8 cellular contexts compared by ENCODE assay signal in the genomic region with DNA sequence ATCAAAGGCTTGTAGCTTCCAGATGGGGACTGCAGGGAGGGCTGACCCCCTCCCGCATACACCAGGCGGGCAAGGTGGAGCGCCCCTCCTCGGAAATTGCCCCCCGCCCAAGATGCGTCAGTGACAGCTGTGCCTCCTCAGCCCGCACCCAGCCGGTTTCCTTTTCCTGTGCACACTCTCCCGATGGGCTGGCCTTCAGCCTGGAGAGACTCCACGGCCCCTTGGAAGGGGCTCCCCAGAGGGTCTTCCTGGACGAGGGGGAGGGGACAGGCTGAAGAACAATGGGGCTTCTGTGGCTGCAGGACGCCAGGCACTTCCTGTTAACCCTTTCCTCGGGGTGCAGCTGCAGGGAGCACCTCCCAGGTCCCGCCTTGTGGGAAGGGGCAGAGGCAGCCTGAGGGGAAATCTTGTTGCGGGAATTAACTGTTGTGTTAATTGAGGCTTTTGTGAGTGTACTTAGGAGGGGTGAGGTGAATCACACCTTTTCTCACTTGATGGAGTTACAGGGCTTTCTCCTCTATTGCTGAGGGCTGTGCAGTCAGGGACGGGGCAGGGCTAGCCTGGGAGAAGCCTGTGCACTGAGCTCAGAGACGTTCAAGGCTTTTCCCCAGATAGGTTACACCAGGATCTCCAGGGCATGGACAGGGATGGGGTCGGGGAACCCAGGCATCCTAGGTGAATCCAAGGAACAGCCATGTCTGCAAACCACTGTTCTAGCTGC. TPM values are rescaled to one million over a fixed set of nuclear protein-coding genes. Genes with fewer than 3 reads are reported as not detected.
DNase-seq lines count a peak whose midpoint lies in the region; ATAC-seq, FAIRE-seq and TF ChIP-seq lines count a peak whose summit lies in the region.

No MANE protein-coding gene starts in this region.

- CTCF ChIA-PET in HepG2 (lab: Yijun Ruan, JAX; ENCODE audit: low intra/inter-chr PET ratio, low total read pairs): no interaction called here

- H3K4me1 ChIP-seq in HepG2 (ENCODE audit: insufficient read depth, low read length) (peaks cover 68% of the 10 kb centered on the region), stomach (peaks cover 62 to 90% (median 86%) of the 10 kb centered on the region in 4 donors)

- DNase-seq in DMS153 (lab: John Stamatoyannopoulos, UW) (peak; percentile 68), MV-4-11 (lab: John Stamatoyannopoulos, UW) (peak; percentile 53), T-helper 9 cell (peak; percentile 45), coronary artery (ENCODE audit: low spot score) (peak; percentile 84), HepG2 (ENCODE audit: low spot score) (peak; percentile 89), stomach (peak; percentile 47), putamen (ENCODE audit: low spot score) (no peak)

- H3K9me3 ChIP-seq in HepG2 (ENCODE audit: low read length) (no peaks in the 10 kb centered on the region), stomach (no peaks in the 10 kb centered on the region)

- in situ Hi-C loops in HepG2 (cut with HindIII; ENCODE audit: extremely low pct_ligation_motif_present, low pct_unique_long_range_greater_than_20kb): no loop called here

- no peaks in the 10 kb centered on the region for H3K79me2 ChIP-seq in HepG2 (ENCODE audit: insufficient read depth, low read length)

- H3K4me3 ChIP-seq in coronary artery (peak overlapping the region; percentile 65), HepG2 (replicated peaks in 1 of 3; ENCODE audit: insufficient read depth in 1 of 3, low read depth in 2 of 3, low read length in 3 of 3) (peak overlapping the region; percentile 63 to 81 (median 64)), stomach (peak overlapping the region; percentile 33 to 45 (median 40))

- peak overlapping the region; percentile 95 to 98 for H3K27ac ChIP-seq in coronary artery
- peak overlapping the region; percentile 99 for H3K27ac ChIP-seq in HepG2 (ENCODE audit: extremely low read length, insufficient read depth, low read length)
- peak overlapping the region; percentile 94 to 98 (median 96) for H3K27ac ChIP-seq in stomach

- FAIRE-seq in HepG2 (lab: Jason Lieb, UNC): peak; percentile 84

- no TSS peak for BruUV-seq in HepG2 (replicated peaks; lab: Mats Ljungman, UMichigan)

- no peaks in the 10 kb centered on the region for H3K36me3 ChIP-seq in HepG2 (replicated peaks in 1 of 2; ENCODE audit: control insufficient read depth in 1 of 2, insufficient read depth in 2 of 2, low read length in 2 of 2)
- no peaks in the 10 kb centered on the region for H3K36me3 ChIP-seq in stomach

- peak in 1 of 2 experiments; percentile 87; a peak in 3 of 4 replicates for TF ChIP-seq EP300 in HepG2 (IDR thresholded peaks at IDR 0.05; ENCODE audit: low read depth in 2 of 2, low read length in 2 of 2)
- peak; percentile 85 for TF ChIP-seq EP300 in HepG2 (CRISPR knock-in tag; IDR thresholded peaks at IDR 0.05; ENCODE audit: borderline replicate concordance)
- TF ChIP-seq EP300 in stomach (IDR thresholded peaks at IDR 0.05): no peak

- TF ChIP-seq RAD21 in HepG2 (CRISPR knock-in tag; IDR thresholded peaks at IDR 0.05): no peak

- peak overlapping the region; percentile 46 for H2AFZ ChIP-seq in HepG2 (ENCODE audit: low read length)

- peak; percentile 6 for ATAC-seq in HepG2
- no peak for ATAC-seq in HG03108 (IDR thresholded peaks at IDR 0.05; ENCODE audit: unreplicated experiment)

- POLR2A ChIA-PET in HepG2 (lab: Yijun Ruan, JAX): interaction anchor here (1.0 to 10.2 kb wide), 13 partner anchors 10 to 682 kb away, joined by 3 to 108 read pairs (median 5); a partner anchor contains a TSS

- peak overlapping the region; percentile 100 for H3K4me2 ChIP-seq in HepG2 (ENCODE audit: low read depth, low read length)

- intact Hi-C loops in HepG2 (cut with micrococcal nuclease; ENCODE audit: unreplicated experiment) (no loop called here), stomach (cut with DNase I; ENCODE audit: low total_unique reads) (no loop called here)

- TF ChIP-seq POLR2A in HepG2 (IDR thresholded peaks at IDR 0.05; ENCODE audit: insufficient read depth in 1 of 2, low read depth in 2 of 2, low read length in 2 of 2) (peak in 1 of 2 experiments; percentile 75; a peak in 2 of 4 replicates), stomach (IDR thresholded peaks at IDR 0.05) (no peak)

- TF ChIP-seq CTCF in coronary artery (IDR thresholded peaks at IDR 0.05) (no peak), HepG2 (CRISPR knock-in tag; IDR thresholded peaks at IDR 0.05) (peak; percentile 26; the same call in 1 of the 2 replicates), stomach (IDR thresholded peaks at IDR 0.05) (no peak)

- H4K20me1 ChIP-seq in HepG2 (ENCODE audit: insufficient read depth, low read length): no peaks in the 10 kb centered on the region

- WGBS in HepG2 (ENCODE audit: low lambda C conversion rate): 0% methylated on average over 3 of the region's 18 CpGs
- 3 to 18% (median 9%) methylated on average over 10 to 18 of the region's 18 CpGs for WGBS in stomach, 5 donors

- H3K9ac ChIP-seq in HepG2 (ENCODE audit: insufficient read depth, low read depth, low read length): peak overlapping the region; percentile 97

- H3K27me3 ChIP-seq in HepG2 (ENCODE audit: control insufficient read depth in 1 of 2, insufficient read depth in 2 of 2, low read length in 2 of 2) (no peaks in the 10 kb centered on the region), stomach (no peaks in the 10 kb centered on the region)

RNA-seq across cellular contexts. Expression of a gene that starts 14.3 kb away (rescaled TPM):
- total RNA-seq in HepG2 (2016; rRNA removed; fragmentation: Illumina TruSeq; extraction: Trizol): 10.0 and 14.3 TPM in 2 replicates
- 5.0 and 5.9 TPM in 2 replicates for total RNA-seq in HepG2 (2016; cell fraction: cytosol; rRNA removed; fragmentation: Illumina TruSeq; extraction: Trizol; ENCODE audit: low read depth)
- total RNA-seq in HepG2 (2016; cell fraction: insoluble cytoplasmic fraction; rRNA removed; fragmentation: Illumina TruSeq; extraction: Trizol): 8.1 and 16.1 TPM in 2 replicates
- total RNA-seq in HepG2 (2016; cell fraction: membrane; rRNA removed; fragmentation: Illumina TruSeq; extraction: Trizol): 10.0 and 11.1 TPM in 2 replicates
- 12.6 and 13.6 TPM in 2 replicates for total RNA-seq in HepG2 (2016; cell fraction: nucleus; rRNA removed; fragmentation: Illumina TruSeq; extraction: Trizol)
- polyA plus RNA-seq in HepG2 (2011; rRNA removed): 10.1 and 12.9 TPM in 2 replicates
- polyA plus RNA-seq in HepG2 (2011; cell fraction: cytosol; rRNA removed): 14.4 and 15.3 TPM in 2 replicates
- 84.6 and 97.2 TPM in 2 replicates for polyA plus RNA-seq in HepG2 (2011; cell fraction: nucleus; rRNA removed)
- 20.1 and 25.8 TPM in 2 replicates for polyA plus RNA-seq in HepG2 (2012)
- 5.5 and 5.8 TPM in 2 replicates for polyA plus RNA-seq in HepG2 (2016; cell fraction: cytosol; fragmentation: Illumina TruSeq; extraction: Trizol; ENCODE audit: low read depth)
- 17.5 and 22.6 TPM in 2 replicates for polyA plus RNA-seq in HepG2 (2016; cell fraction: insoluble cytoplasmic fraction; fragmentation: Illumina TruSeq; extraction: Trizol; ENCODE audit: low read depth)
- polyA plus RNA-seq in HepG2 (2016; cell fraction: membrane; fragmentation: Illumina TruSeq; extraction: Trizol; ENCODE audit: low read depth): 9.7 and 9.8 TPM in 2 replicates
- polyA plus RNA-seq in HepG2 (2016; cell fraction: nucleus; fragmentation: Illumina TruSeq; extraction: Trizol; ENCODE audit: insufficient read depth, low read depth): 39.1 and 40.8 TPM in 2 replicates
- 8.1 and 9.7 TPM in 2 replicates for polyA minus RNA-seq in HepG2 (2011; rRNA and poly(A)+ RNA removed; ENCODE audit: low replicate concordance)
- polyA minus RNA-seq in HepG2 (2011; cell fraction: cytosol; rRNA and poly(A)+ RNA removed): 7.0 and 7.3 TPM in 2 replicates
- 9.7 and 9.9 TPM in 2 replicates for polyA minus RNA-seq in HepG2 (2011; cell fraction: nucleus; rRNA and poly(A)+ RNA removed)
- 100 to 1,000 TPM in 3 of 5 donors, 10 to 100 TPM in 2; 32.3 to 421 (median 150) TPM for total RNA-seq in stomach
- polyA plus RNA-seq in stomach: 10 to 100 TPM; 64.3 to 87.2 (median 64.6) TPM

RNA-seq across cellular contexts. Expression of a gene that starts 14.4 kb away (rescaled TPM):
- 36.8 and 47.9 TPM in 2 replicates for total RNA-seq in HepG2 (2016; rRNA removed; fragmentation: Illumina TruSeq; extraction: Trizol)
- total RNA-seq in HepG2 (2016; cell fraction: cytosol; rRNA removed; fragmentation: Illumina TruSeq; extraction: Trizol; ENCODE audit: low read depth): 56.0 and 67.5 TPM in 2 replicates
- 33.4 and 50.3 TPM in 2 replicates for total RNA-seq in HepG2 (2016; cell fraction: insoluble cytoplasmic fraction; rRNA removed; fragmentation: Illumina TruSeq; extraction: Trizol)
- total RNA-seq in HepG2 (2016; cell fraction: membrane; rRNA removed; fragmentation: Illumina TruSeq; extraction: Trizol): 78.5 and 90.1 TPM in 2 replicates
- 27.2 and 35.2 TPM in 2 replicates for total RNA-seq in HepG2 (2016; cell fraction: nucleus; rRNA removed; fragmentation: Illumina TruSeq; extraction: Trizol)
- 66.4 and 85.5 TPM in 2 replicates for polyA plus RNA-seq in HepG2 (2011; rRNA removed)
- polyA plus RNA-seq in HepG2 (2011; cell fraction: cytosol; rRNA removed): 58.0 and 78.9 TPM in 2 replicates
- polyA plus RNA-seq in HepG2 (2011; cell fraction: nucleus; rRNA removed): 198 and 219 TPM in 2 replicates
- 28.8 and 43.3 TPM in 2 replicates for polyA plus RNA-seq in HepG2 (2012)
- 79.7 and 89.7 TPM in 2 replicates for polyA plus RNA-seq in HepG2 (2016; cell fraction: cytosol; fragmentation: Illumina TruSeq; extraction: Trizol; ENCODE audit: low read depth)
- 39.4 and 44.9 TPM in 2 replicates for polyA plus RNA-seq in HepG2 (2016; cell fraction: insoluble cytoplasmic fraction; fragmentation: Illumina TruSeq; extraction: Trizol; ENCODE audit: low read depth)
- 85.7 and 88.6 TPM in 2 replicates for polyA plus RNA-seq in HepG2 (2016; cell fraction: membrane; fragmentation: Illumina TruSeq; extraction: Trizol; ENCODE audit: low read depth)
- 76.5 and 85.3 TPM in 2 replicates for polyA plus RNA-seq in HepG2 (2016; cell fraction: nucleus; fragmentation: Illumina TruSeq; extraction: Trizol; ENCODE audit: insufficient read depth, low read depth)
- polyA minus RNA-seq in HepG2 (2011; rRNA and poly(A)+ RNA removed; ENCODE audit: low replicate concordance): 37.6 and 153 TPM in 2 replicates
- 11.9 and 14.2 TPM in 2 replicates for polyA minus RNA-seq in HepG2 (2011; cell fraction: cytosol; rRNA and poly(A)+ RNA removed)
- 10.3 and 12.1 TPM in 2 replicates for polyA minus RNA-seq in HepG2 (2011; cell fraction: nucleus; rRNA and poly(A)+ RNA removed)
- 100 to 1,000 TPM in 3 of 5 donors, 10 to 100 TPM in 2; 20.4 to 942 (median 117) TPM for total RNA-seq in stomach
- 100 to 1,000 TPM in 1 of 3 donors, 10 to 100 TPM in 2; 74.8 to 114 (median 94.7) TPM for polyA plus RNA-seq in stomach

RNA-seq across cellular contexts. Expression of a gene that starts 46.5 kb away (rescaled TPM):
- total RNA-seq in HepG2 (2016; rRNA removed; fragmentation: Illumina TruSeq; extraction: Trizol) (31.8 and 46.7 TPM in 2 replicates), stomach (100 to 1,000 TPM in 1 of 5 donors, 10 to 100 TPM in 4; 10.1 to 122 (median 26.3) TPM)
- 6.8 and 8.2 TPM in 2 replicates for total RNA-seq in HepG2 (2016; cell fraction: cytosol; rRNA removed; fragmentation: Illumina TruSeq; extraction: Trizol; ENCODE audit: low read depth)
- total RNA-seq in HepG2 (2016; cell fraction: insoluble cytoplasmic fraction; rRNA removed; fragmentation: Illumina TruSeq; extraction: Trizol): 29.7 and 42.3 TPM in 2 replicates
- total RNA-seq in HepG2 (2016; cell fraction: membrane; rRNA removed; fragmentation: Illumina TruSeq; extraction: Trizol): 37.1 and 38.6 TPM in 2 replicates
- total RNA-seq in HepG2 (2016; cell fraction: nucleus; rRNA removed; fragmentation: Illumina TruSeq; extraction: Trizol): 21.0 and 21.3 TPM in 2 replicates
- polyA plus RNA-seq in HepG2 (2011; rRNA removed) (42.3 and 55.2 TPM in 2 replicates), stomach (10 to 100 TPM in 1 of 3 donors, 1 to 10 TPM in 2; 6.9 to 26.2 (median 9.5) TPM)
- polyA plus RNA-seq in HepG2 (2011; cell fraction: cytosol; rRNA removed): 33.3 and 62.6 TPM in 2 replicates
- 93.5 and 114 TPM in 2 replicates for polyA plus RNA-seq in HepG2 (2011; cell fraction: nucleus; rRNA removed)
- polyA plus RNA-seq in HepG2 (2012): 13.2 and 18.2 TPM in 2 replicates
- 6.3 and 6.7 TPM in 2 replicates for polyA plus RNA-seq in HepG2 (2016; cell fraction: cytosol; fragmentation: Illumina TruSeq; extraction: Trizol; ENCODE audit: low read depth)
- polyA plus RNA-seq in HepG2 (2016; cell fraction: insoluble cytoplasmic fraction; fragmentation: Illumina TruSeq; extraction: Trizol; ENCODE audit: low read depth): 35.6 and 46.3 TPM in 2 replicates
- 28.2 and 28.5 TPM in 2 replicates for polyA plus RNA-seq in HepG2 (2016; cell fraction: membrane; fragmentation: Illumina TruSeq; extraction: Trizol; ENCODE audit: low read depth)
- 37.4 and 39.4 TPM in 2 replicates for polyA plus RNA-seq in HepG2 (2016; cell fraction: nucleus; fragmentation: Illumina TruSeq; extraction: Trizol; ENCODE audit: insufficient read depth, low read depth)
- polyA minus RNA-seq in HepG2 (2011; rRNA and poly(A)+ RNA removed; ENCODE audit: low replicate concordance): 91.1 and 200 TPM in 2 replicates
- 45.0 and 58.7 TPM in 2 replicates for polyA minus RNA-seq in HepG2 (2011; cell fraction: cytosol; rRNA and poly(A)+ RNA removed)
- 12.7 and 13.6 TPM in 2 replicates for polyA minus RNA-seq in HepG2 (2011; cell fraction: nucleus; rRNA and poly(A)+ RNA removed)

RNA-seq across cellular contexts. Expression of a gene that starts 48.0 kb away (rescaled TPM):
- total RNA-seq in HepG2 (2016; rRNA removed; fragmentation: Illumina TruSeq; extraction: Trizol) (27.9 and 44.1 TPM in 2 replicates), stomach (100 to 1,000 TPM in 1 of 5 donors, 10 to 100 TPM in 4; 29.6 to 373 (median 36.5) TPM)
- total RNA-seq in HepG2 (2016; cell fraction: cytosol; rRNA removed; fragmentation: Illumina TruSeq; extraction: Trizol; ENCODE audit: low read depth): 9.6 and 11.8 TPM in 2 replicates
- total RNA-seq in HepG2 (2016; cell fraction: insoluble cytoplasmic fraction; rRNA removed; fragmentation: Illumina TruSeq; extraction: Trizol): 23.9 and 45.4 TPM in 2 replicates
- 14.3 and 15.5 TPM in 2 replicates for total RNA-seq in HepG2 (2016; cell fraction: membrane; rRNA removed; fragmentation: Illumina TruSeq; extraction: Trizol)
- 55.3 and 60.2 TPM in 2 replicates for total RNA-seq in HepG2 (2016; cell fraction: nucleus; rRNA removed; fragmentation: Illumina TruSeq; extraction: Trizol)
- polyA plus RNA-seq in HepG2 (2011; rRNA removed) (35.5 and 42.9 TPM in 2 replicates), stomach (10 to 100 TPM; 64.7 to 88.2 (median 77.9) TPM)
- 16.0 and 24.0 TPM in 2 replicates for polyA plus RNA-seq in HepG2 (2011; cell fraction: cytosol; rRNA removed)
- polyA plus RNA-seq in HepG2 (2011; cell fraction: nucleus; rRNA removed): 421 and 529 TPM in 2 replicates
- 22.9 and 29.0 TPM in 2 replicates for polyA plus RNA-seq in HepG2 (2012)
- 9.7 and 9.9 TPM in 2 replicates for polyA plus RNA-seq in HepG2 (2016; cell fraction: cytosol; fragmentation: Illumina TruSeq; extraction: Trizol; ENCODE audit: low read depth)
- 24.6 and 27.1 TPM in 2 replicates for polyA plus RNA-seq in HepG2 (2016; cell fraction: insoluble cytoplasmic fraction; fragmentation: Illumina TruSeq; extraction: Trizol; ENCODE audit: low read depth)
- 10.7 and 11.5 TPM in 2 replicates for polyA plus RNA-seq in HepG2 (2016; cell fraction: membrane; fragmentation: Illumina TruSeq; extraction: Trizol; ENCODE audit: low read depth)
- 144 and 171 TPM in 2 replicates for polyA plus RNA-seq in HepG2 (2016; cell fraction: nucleus; fragmentation: Illumina TruSeq; extraction: Trizol; ENCODE audit: insufficient read depth, low read depth)
- polyA minus RNA-seq in HepG2 (2011; rRNA and poly(A)+ RNA removed; ENCODE audit: low replicate concordance): 61.2 and 61.3 TPM in 2 replicates
- 12.5 and 24.5 TPM in 2 replicates for polyA minus RNA-seq in HepG2 (2011; cell fraction: cytosol; rRNA and poly(A)+ RNA removed)
- polyA minus RNA-seq in HepG2 (2011; cell fraction: nucleus; rRNA and poly(A)+ RNA removed): 44.6 and 48.9 TPM in 2 replicates
